Comparison of ENCODE assay signal across 32 cellular contexts in genomic region chr10:93594518-93594917, GRCh38. TPM values are rescaled to one million over a fixed set of nuclear protein-coding genes. Genes with fewer than 3 reads are reported as not detected.
"Had no signal": no experiment of that assay in that cellular context is flagged by ENCODE, and none has a peak within 500 bp of the region (broad histone marks: within the 10 kb centered on the region; RNA-seq: fewer than 3 reads in every experiment).

No MANE protein-coding gene starts in this region.

- DNase-seq: stimulated activated CD4-positive, alpha-beta T cell treated with anti-CD3 and anti-CD28 coated beads, Interleukin-2, amount 100 ng/mL, for 48 hours; stimulated activated CD4-positive, alpha-beta T cell treated with anti-CD3 and anti-CD28 coated beads, Interleukin-4, amount 100 ng/mL, for 1 hour; stimulated activated CD4-positive, alpha-beta T cell treated with anti-CD3 and anti-CD28 coated beads, Interleukin-4, amount 100 ng/mL, for 24 hours; stimulated activated CD4-positive, alpha-beta T cell treated with anti-CD3 and anti-CD28 coated beads, Interleukin-4, amount 100 ng/mL, for 4 hours; stimulated activated CD8-positive, alpha-beta memory T cell treated with anti-CD3 and anti-CD28 coated beads, Interleukin-4, amount 100 ng/mL, for 48 hours; stimulated activated naive B cell treated with anti-CD40 and anti-IgM and Interleukin-4, amounts not matched to agents 10 μg/mL and 1 μg/mL and 100 μg/mL, for 72 hours; stimulated activated naive CD4-positive, alpha-beta T cell; stimulated activated naive CD4-positive, alpha-beta T cell treated with Interleukin-2 at 50 U/mL for 16 hours; stimulated activated naive CD8-positive, alpha-beta T cell treated with anti-CD3 and anti-CD28 coated beads, Interleukin-15, amount 100 ng/mL, for 72 hours; stimulated activated naive CD8-positive, alpha-beta T cell treated with anti-CD3 and anti-CD28 coated beads, Interleukin-15, Interleukin-2, amounts not matched to agents 100 U/mL and 50 U/mL, for 24 hours; stomach; substantia nigra; testis; thyroid gland; tibial artery; trophoblast cell; upper lobe of left lung; upper lobe of right lung; uterus had no signal

- H3K36me3 Mint-ChIP-seq: stimulated activated effector memory CD8-positive, alpha-beta T cell treated with anti-CD3 and anti-CD28 coated beads, Interleukin-12 subunit alpha, Interleukin-12 subunit beta, amount 100 ng/mL, for 72 hours; stimulated activated memory B cell treated with anti-CD40 and anti-IgM and Interleukin-4, amounts not matched to agents 10 μg/mL and 1 μg/mL and 100 μg/mL, for 72 hours; stimulated activated naive B cell treated with anti-CD40 and anti-IgM and Interleukin-4, amounts not matched to agents 10 μg/mL and 1 μg/mL and 100 μg/mL, for 72 hours; type B pancreatic cell had no signal

- H3K27ac ChIP-seq: stomach, suprapubic skin, testis, thoracic aorta, thyroid gland, tibial artery, tibial nerve, upper lobe of left lung, upper lobe of right lung, uterus, vagina had no signal

- H3K4me3 Mint-ChIP-seq: stimulated activated effector memory CD8-positive, alpha-beta T cell treated with anti-CD3 and anti-CD28 coated beads, Interleukin-12 subunit alpha, Interleukin-12 subunit beta, amount 100 ng/mL, for 72 hours; stimulated activated memory B cell treated with anti-CD40 and anti-IgM and Interleukin-4, amounts not matched to agents 10 μg/mL and 1 μg/mL and 100 μg/mL, for 72 hours; stimulated activated naive B cell treated with anti-CD40 and anti-IgM and Interleukin-4, amounts not matched to agents 10 μg/mL and 1 μg/mL and 100 μg/mL, for 72 hours; stimulated activated naive CD8-positive, alpha-beta T cell treated with anti-CD3 and anti-CD28 coated beads, Interleukin-15, amount 100 ng/mL, for 72 hours; stimulated activated naive CD8-positive, alpha-beta T cell treated with anti-CD3 and anti-CD28 coated beads, Interleukin-15, Interleukin-2, amounts not matched to agents 100 ng/mL and 50 ng/mL, for 24 hours; type B pancreatic cell had no signal

- H3K27ac Mint-ChIP-seq: stimulated activated effector memory CD8-positive, alpha-beta T cell treated with anti-CD3 and anti-CD28 coated beads, Interleukin-12 subunit alpha, Interleukin-12 subunit beta, amount 100 ng/mL, for 72 hours; stimulated activated memory B cell treated with anti-CD40 and anti-IgM and Interleukin-4, amounts not matched to agents 10 μg/mL and 1 μg/mL and 100 μg/mL, for 72 hours; stimulated activated naive B cell treated with anti-CD40 and anti-IgM and Interleukin-4, amounts not matched to agents 10 μg/mL and 1 μg/mL and 100 μg/mL, for 72 hours; stimulated activated naive CD8-positive, alpha-beta T cell treated with anti-CD3 and anti-CD28 coated beads, Interleukin-15, amount 100 ng/mL, for 72 hours; stimulated activated naive CD8-positive, alpha-beta T cell treated with anti-CD3 and anti-CD28 coated beads, Interleukin-15, Interleukin-2, amounts not matched to agents 100 ng/mL and 50 ng/mL, for 24 hours; type B pancreatic cell had no signal

- H3K27me3 ChIP-seq: suprapubic skin, testis, thyroid gland, tibial artery, tibial nerve, upper lobe of left lung, upper lobe of right lung, uterus, vagina had no signal

- H3K4me1 Mint-ChIP-seq: stimulated activated effector memory CD8-positive, alpha-beta T cell treated with anti-CD3 and anti-CD28 coated beads, Interleukin-12 subunit alpha, Interleukin-12 subunit beta, amount 100 ng/mL, for 72 hours; stimulated activated memory B cell treated with anti-CD40 and anti-IgM and Interleukin-4, amounts not matched to agents 10 μg/mL and 1 μg/mL and 100 μg/mL, for 72 hours; stimulated activated naive B cell treated with anti-CD40 and anti-IgM and Interleukin-4, amounts not matched to agents 10 μg/mL and 1 μg/mL and 100 μg/mL, for 72 hours; stimulated activated naive CD8-positive, alpha-beta T cell treated with anti-CD3 and anti-CD28 coated beads, Interleukin-15, amount 100 ng/mL, for 72 hours had no signal

- H3K4me3 ChIP-seq: stomach, suprapubic skin, testis, thoracic aorta, thyroid gland, tibial artery, tibial nerve, upper lobe of left lung, upper lobe of right lung, uterus, vagina had no signal

- H3K9me3 Mint-ChIP-seq: stimulated activated effector memory CD8-positive, alpha-beta T cell treated with anti-CD3 and anti-CD28 coated beads, Interleukin-12 subunit alpha, Interleukin-12 subunit beta, amount 100 ng/mL, for 72 hours; stimulated activated memory B cell treated with anti-CD40 and anti-IgM and Interleukin-4, amounts not matched to agents 10 μg/mL and 1 μg/mL and 100 μg/mL, for 72 hours; stimulated activated naive B cell treated with anti-CD40 and anti-IgM and Interleukin-4, amounts not matched to agents 10 μg/mL and 1 μg/mL and 100 μg/mL, for 72 hours; stimulated activated naive CD8-positive, alpha-beta T cell treated with anti-CD3 and anti-CD28 coated beads, Interleukin-15, amount 100 ng/mL, for 72 hours; stimulated activated naive CD8-positive, alpha-beta T cell treated with anti-CD3 and anti-CD28 coated beads, Interleukin-15, Interleukin-2, amounts not matched to agents 100 ng/mL and 50 ng/mL, for 24 hours; type B pancreatic cell had no signal

- FAIRE-seq: urothelium cell line had no signal

- H3K4me1 ChIP-seq: suprapubic skin, testis, thyroid gland, tibial artery, upper lobe of right lung, uterus, vagina had no signal

- H3K9me3 ChIP-seq: stomach, suprapubic skin, testis, thoracic aorta, thyroid gland, tibial artery, tibial nerve, upper lobe of left lung, upper lobe of right lung, uterus, vagina had no signal

- H3K36me3 ChIP-seq: stomach, suprapubic skin, thoracic aorta, thyroid gland, tibial artery, tibial nerve, upper lobe of left lung, upper lobe of right lung, uterus, vagina had no signal

- ATAC-seq: stimulated activated memory B cell treated with anti-CD40 and anti-IgM and Interleukin-4, amounts not matched to agents 10 μg/mL and 1 μg/mL and 100 μg/mL, for 72 hours; stimulated activated naive B cell treated with anti-CD40 and anti-IgM and Interleukin-4, amounts not matched to agents 10 μg/mL and 1 μg/mL and 100 μg/mL, for 72 hours; stimulated activated naive CD8-positive, alpha-beta T cell treated with anti-CD3 and anti-CD28 coated beads, Interleukin-15, Interleukin-2, amounts not matched to agents 100 U/mL and 50 U/mL, for 24 hours; upper lobe of right lung had no signal

RNA-seq across cellular contexts. Expression of gene PDE6C, which starts 17.8 kb away (rescaled TPM):
- total RNA-seq: stomach, subcutaneous adipose tissue, suprapubic skin, temporal lobe, testis, thoracic aorta, thyroid gland, tibial nerve, upper lobe of left lung, upper lobe of right lung, ureter, urinary bladder, uterus, vagina had no signal
- polyA plus RNA-seq: stomach had no signal

RNA-seq across cellular contexts. Expression of gene FFAR4, which starts 28.1 kb away (rescaled TPM):
- total RNA-seq: temporal lobe, uterus had no signal
